In the genomic region with DNA sequence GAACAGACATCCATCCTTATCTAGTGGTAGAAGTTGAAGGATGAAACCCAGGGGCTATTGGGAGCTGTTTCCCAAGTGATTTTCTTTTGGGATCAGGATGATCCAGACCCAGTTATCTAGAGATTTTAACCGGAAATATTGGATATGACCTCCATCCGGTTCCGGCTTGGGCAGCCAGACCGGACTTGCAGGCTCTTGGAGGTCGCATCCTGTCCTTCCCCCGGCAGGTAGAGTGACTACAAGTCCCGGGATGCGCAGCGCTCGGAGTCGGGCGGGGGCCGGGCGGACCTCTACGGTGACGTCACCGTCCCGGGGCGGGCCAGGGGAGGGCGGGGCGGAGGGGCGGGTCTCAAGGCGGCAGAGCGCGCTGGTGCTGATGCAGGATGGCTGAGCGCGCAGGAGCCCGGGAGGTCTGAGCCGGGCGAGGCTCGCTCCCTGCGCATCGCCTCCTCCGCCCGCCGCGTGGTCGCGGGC, we compare ENCODE assay signal across 8 cellular contexts. TPM values are rescaled to one million over a fixed set of nuclear protein-coding genes. Genes with fewer than 3 reads are reported as not detected.
DNase-seq lines count a peak whose midpoint lies in the region; ATAC-seq, FAIRE-seq and TF ChIP-seq lines count a peak whose summit lies in the region.

A gene (plus strand): TSS at position 360 of the 474 bp plus-strand sequence. CDS start 391 bp downstream, outside the sequence.

- in situ Hi-C loops in Panc1 (cut with HindIII; ENCODE audit: low pct_unique_long_range_greater_than_20kb, low sequenced_read_pairs): no loop called here

- peak within 1 kb of the TSS; percentile 49 for H3K27ac Mint-ChIP-seq in activated T-helper 2 cell treated with anti-CD3 and anti-CD28 coated beads, Interferon-gamma antibody, Interleukin-2, Interleukin-4, amounts not matched to agents 10 μg/mL and 5 μg/mL and 100 μg/mL, durations not matched to agents 14 hours and 24 hours and 36 hours
- H3K27ac Mint-ChIP-seq in nephron progenitor cell: no peak within 1 kb of the TSS
- no peak within 1 kb of the TSS for H3K27ac Mint-ChIP-seq in stimulated activated naive CD8-positive, alpha-beta T cell treated with anti-CD3 and anti-CD28 coated beads, Interleukin-15, Interleukin-2, amounts not matched to agents 100 ng/mL and 50 ng/mL, for 24 hours

- H3K4me3 ChIP-seq in Panc1 (ENCODE audit: low read depth in 2 of 2, low read length in 2 of 2) (peak within 1 kb of the TSS; percentile 23 to 40), fibroblast of pulmonary artery (replicated peaks; ENCODE audit: low read depth, low read length) (peak within 1 kb of the TSS; percentile 5)

- peak within 1 kb of the TSS; percentile 84 for H3K4me3 Mint-ChIP-seq in activated T-helper 2 cell treated with anti-CD3 and anti-CD28 coated beads, Interferon-gamma antibody, Interleukin-2, Interleukin-4, amounts not matched to agents 10 μg/mL and 5 μg/mL and 100 μg/mL, durations not matched to agents 14 hours and 24 hours and 36 hours (ENCODE audit: low read depth)
- peak within 1 kb of the TSS; percentile 86 for H3K4me3 Mint-ChIP-seq in nephron progenitor cell
- peak within 1 kb of the TSS; percentile 79 for H3K4me3 Mint-ChIP-seq in stimulated activated naive CD8-positive, alpha-beta T cell treated with anti-CD3 and anti-CD28 coated beads, Interleukin-15, Interleukin-2, amounts not matched to agents 100 ng/mL and 50 ng/mL, for 24 hours

- H3K27me3 ChIP-seq in Panc1 (ENCODE audit: control insufficient read depth, insufficient read depth, low read length): peaks cover 18% of the 10 kb centered on the region

- peaks cover 3% of the 10 kb centered on the region for H3K36me3 Mint-ChIP-seq in activated T-helper 2 cell treated with anti-CD3 and anti-CD28 coated beads, Interferon-gamma antibody, Interleukin-2, Interleukin-4, amounts not matched to agents 10 μg/mL and 5 μg/mL and 100 μg/mL, durations not matched to agents 14 hours and 24 hours and 36 hours (ENCODE audit: low read depth)
- H3K36me3 Mint-ChIP-seq in nephron progenitor cell (ENCODE audit: low read depth): no peaks in the 10 kb centered on the region
- H3K36me3 Mint-ChIP-seq in stimulated activated naive CD8-positive, alpha-beta T cell treated with anti-CD3 and anti-CD28 coated beads, Interleukin-15, Interleukin-2, amounts not matched to agents 100 ng/mL and 50 ng/mL, for 24 hours (ENCODE audit: low read depth): no peaks in the 10 kb centered on the region

- POLR2A ChIA-PET in Panc1 (lab: Charles Lee): no interaction called here

- no peaks in the 10 kb centered on the region for H3K9me3 ChIP-seq in Panc1 (ENCODE audit: control insufficient read depth, insufficient read depth, low read depth, low read length)

- H3K4me1 ChIP-seq in Panc1 (ENCODE audit: control insufficient read depth, insufficient read depth, low read length): peaks cover 5% of the 10 kb centered on the region; the same call in 1 of the 2 replicates

- TF ChIP-seq CTCF in Panc1 (IDR thresholded peaks at IDR 0.05) (no peak), fibroblast of pulmonary artery (IDR thresholded peaks at IDR 0.05; ENCODE audit: low read length, missing control alignments) (no peak), nephron progenitor cell (IDR thresholded peaks at IDR 0.05) (no peak)

- BruUV-seq in Panc1 (replicated peaks; lab: Mats Ljungman, UMichigan): no TSS peak

- peak; percentile 68 for FAIRE-seq in HTR-8/SVneo (lab: Jason Lieb, UNC)

- DNase-seq in COLO668 (lab: John Stamatoyannopoulos, UW; ENCODE audit: unreplicated experiment) (peak; percentile 96), HTR-8/SVneo (ENCODE audit: insufficient read length, low spot score) (peak; percentile 93), Panc1 (ENCODE audit: low read depth, low spot score) (no peak), fibroblast of pulmonary artery (ENCODE audit: low read depth) (peak; percentile 61), nephron progenitor cell (peak; percentile 92)
- DNase-seq in activated T-helper 2 cell treated with anti-CD3 and anti-CD28 coated beads, Interferon-gamma antibody, Interleukin-2, Interleukin-4, amounts not matched to agents 10 μg/mL and 5 μg/mL and 100 μg/mL, durations not matched to agents 14 hours and 24 hours and 36 hours (ENCODE audit: low spot score): peak; percentile 73

- H3K4me1 Mint-ChIP-seq in activated T-helper 2 cell treated with anti-CD3 and anti-CD28 coated beads, Interferon-gamma antibody, Interleukin-2, Interleukin-4, amounts not matched to agents 10 μg/mL and 5 μg/mL and 100 μg/mL, durations not matched to agents 14 hours and 24 hours and 36 hours (ENCODE audit: low read depth): peaks cover 14% of the 10 kb centered on the region
- peaks cover 13% of the 10 kb centered on the region for H3K4me1 Mint-ChIP-seq in nephron progenitor cell
- peaks cover 16% of the 10 kb centered on the region for H3K4me1 Mint-ChIP-seq in stimulated activated naive CD8-positive, alpha-beta T cell treated with anti-CD3 and anti-CD28 coated beads, Interleukin-15, Interleukin-2, amounts not matched to agents 100 ng/mL and 50 ng/mL, for 24 hours (ENCODE audit: low read depth)

- no peaks in the 10 kb centered on the region for H3K36me3 ChIP-seq in Panc1 (ENCODE audit: control insufficient read depth, insufficient read depth, low read length)

- intact Hi-C loops in Panc1 (cut with micrococcal nuclease; ENCODE audit: unreplicated experiment): no loop called here
- intact Hi-C loops in activated T-helper 2 cell treated with anti-CD3 and anti-CD28 coated beads, Interferon-gamma antibody, Interleukin-2, Interleukin-4, amounts not matched to agents 10 μg/mL and 5 μg/mL and 100 μg/mL, durations not matched to agents 14 hours and 24 hours and 36 hours (cut with micrococcal nuclease): loop anchor here (1.0 to 5.0 kb wide), 6 partner anchors 52 to 855 kb away; a partner anchor contains a TSS

- CTCF ChIA-PET in Panc1 (lab: Charles Lee): interaction anchor here (0.6 kb wide), 1 partner anchor 170 kb away, joined by 3 read pairs; no protein-coding TSS in a partner anchor

- H3K27me3 Mint-ChIP-seq in activated T-helper 2 cell treated with anti-CD3 and anti-CD28 coated beads, Interferon-gamma antibody, Interleukin-2, Interleukin-4, amounts not matched to agents 10 μg/mL and 5 μg/mL and 100 μg/mL, durations not matched to agents 14 hours and 24 hours and 36 hours (ENCODE audit: low read depth): peaks cover 21% of the 10 kb centered on the region
- H3K27me3 Mint-ChIP-seq in nephron progenitor cell (ENCODE audit: low read depth, poor library complexity): peaks cover 29% of the 10 kb centered on the region
- peaks cover 40% of the 10 kb centered on the region for H3K27me3 Mint-ChIP-seq in stimulated activated naive CD8-positive, alpha-beta T cell treated with anti-CD3 and anti-CD28 coated beads, Interleukin-15, Interleukin-2, amounts not matched to agents 100 ng/mL and 50 ng/mL, for 24 hours

- peak; percentile 95 for ATAC-seq in GM21390 (IDR thresholded peaks at IDR 0.05; ENCODE audit: unreplicated experiment)
- ATAC-seq in Panc1: peak; percentile 95

- peaks cover under 1% of the 10 kb centered on the region for H3K9me3 Mint-ChIP-seq in activated T-helper 2 cell treated with anti-CD3 and anti-CD28 coated beads, Interferon-gamma antibody, Interleukin-2, Interleukin-4, amounts not matched to agents 10 μg/mL and 5 μg/mL and 100 μg/mL, durations not matched to agents 14 hours and 24 hours and 36 hours
- peaks cover 20% of the 10 kb centered on the region for H3K9me3 Mint-ChIP-seq in nephron progenitor cell
- H3K9me3 Mint-ChIP-seq in stimulated activated naive CD8-positive, alpha-beta T cell treated with anti-CD3 and anti-CD28 coated beads, Interleukin-15, Interleukin-2, amounts not matched to agents 100 ng/mL and 50 ng/mL, for 24 hours: no peaks in the 10 kb centered on the region

- no peak within 1 kb of the TSS for H3K27ac ChIP-seq in Panc1 (ENCODE audit: low read length)

RNA-seq across cellular contexts. Expression of the gene that starts here (rescaled TPM):
- total RNA-seq in Panc1 (2021; ENCODE audit: unreplicated experiment): 1.6 TPM
- 0.86 TPM for polyA plus RNA-seq in Panc1 (2012; ENCODE audit: insufficient read length)
- 12.9 and 17.3 TPM in 2 replicates for total RNA-seq in activated T-helper 2 cell treated with anti-CD3 and anti-CD28 coated beads, Interferon-gamma antibody, Interleukin-2, Interleukin-4, amounts not matched to agents 10 μg/mL and 5 μg/mL and 100 μg/mL, durations not matched to agents 14 hours and 24 hours and 36 hours
